12 cellular contexts compared by ENCODE assay signal in genomic region chr11:57312511-57313021, GRCh38. TPM values are rescaled to one million over a fixed set of nuclear protein-coding genes. Genes with fewer than 3 reads are reported as not detected.
A peak's percentile ranks its signal among the peaks of the same experiment; 100 is the strongest.
DNase-seq lines count a peak whose midpoint lies in the region; ATAC-seq and TF ChIP-seq lines count a peak whose summit lies in the region.
"Had no signal": no experiment of that assay in that cellular context is flagged by ENCODE, and none has a peak within 500 bp of the region (broad histone marks: within the 10 kb centered on the region; RNA-seq: fewer than 3 reads in every experiment).

No MANE protein-coding gene starts in this region.

- H3K9ac ChIP-seq in duodenal mucosa (ENCODE audit: low read depth in 1 of 2, low read length in 2 of 2) (peak overlapping the region; percentile 29 to 34), neural progenitor cell (no peak overlapping the region)

- TF ChIP-seq CTCF in heart right ventricle (IDR thresholded peaks at IDR 0.05) (no peak), neural progenitor cell (IDR thresholded peaks at IDR 0.05) (no peak)

- H3K27me3 Mint-ChIP-seq in neural progenitor cell (ENCODE audit: insufficient read depth, low read depth), result peaks cover 5% of the 10 kb centered on the region

- peaks cover 27% of the 10 kb centered on the region for H3K4me1 Mint-ChIP-seq in neural progenitor cell

- H3K4me3 Mint-ChIP-seq in neural progenitor cell, result peak overlapping the region; percentile 68

- intact Hi-C loops in heart right ventricle (cut with DNase I), result no loop called here
- intact Hi-C loops in left ventricle myocardium superior (cut with micrococcal nuclease), result no loop called here

- H3K9me3 ChIP-seq in heart right ventricle, result no peaks in the 10 kb centered on the region
- no peaks in the 10 kb centered on the region for H3K9me3 ChIP-seq in duodenal mucosa (ENCODE audit: control insufficient read depth in 1 of 2, low read length in 2 of 2)
- no peaks in the 10 kb centered on the region for H3K9me3 ChIP-seq in neural progenitor cell (ENCODE audit: low read depth)

- H3K27ac Mint-ChIP-seq in neural progenitor cell, result peak overlapping the region; percentile 61

- H3K27ac ChIP-seq in heart right ventricle, result peak overlapping the region in 8 of 10 donors; percentile 25 to 91 (median 81)
- no peak overlapping the region for H3K27ac ChIP-seq in duodenal mucosa (ENCODE audit: low read depth, low read length)
- H3K27ac ChIP-seq in neural progenitor cell, result no peak overlapping the region

- H3K4me2 ChIP-seq in neural progenitor cell, result no peak overlapping the region

- peaks cover 29% of the 10 kb centered on the region for H3K36me3 Mint-ChIP-seq in neural progenitor cell

- peaks cover 29 to 99% (median 85%) of the 10 kb centered on the region in 9 donors for H3K4me1 ChIP-seq in heart right ventricle
- H3K4me1 ChIP-seq in duodenal mucosa (ENCODE audit: control insufficient read depth in 1 of 2, insufficient read depth in 2 of 2, low read length in 2 of 2), result peaks cover 58 to 74% of the 10 kb centered on the region in 2 donors
- peaks cover 5% of the 10 kb centered on the region for H3K4me1 ChIP-seq in neural progenitor cell

- H2AFZ ChIP-seq in neural progenitor cell (replicated peaks), result no peak overlapping the region

- ATAC-seq in heart right ventricle (no peak), left ventricle myocardium superior (no peak), HG02852 (IDR thresholded peaks at IDR 0.05; ENCODE audit: unreplicated experiment) (no peak)

- H3K36me3 ChIP-seq in heart right ventricle, result peaks cover 0 to 86% (median 21%) of the 10 kb centered on the region in 9 donors
- peaks cover 20 to 47% of the 10 kb centered on the region in 2 donors for H3K36me3 ChIP-seq in duodenal mucosa (ENCODE audit: control insufficient read depth in 1 of 2, insufficient read depth in 2 of 2, low read length in 2 of 2)
- H3K36me3 ChIP-seq in neural progenitor cell, result no peaks in the 10 kb centered on the region

- H3K79me2 ChIP-seq in neural progenitor cell (ENCODE audit: low read depth), result peaks cover 23% of the 10 kb centered on the region

- H3K4me3 ChIP-seq in heart right ventricle (no peak overlapping the region), duodenal mucosa (ENCODE audit: low read depth in 1 of 2, low read length in 2 of 2) (peak overlapping the region in 1 of 2 donors; percentile 22), neural progenitor cell (no peak overlapping the region)

- peaks cover 66% of the 10 kb centered on the region for H4K20me1 ChIP-seq in neural progenitor cell (ENCODE audit: low read depth)

- H3K9me3 Mint-ChIP-seq in neural progenitor cell, result no peaks in the 10 kb centered on the region

- no peak for DNase-seq in heart right ventricle
- DNase-seq in left ventricle myocardium superior, result no peak
- no peak for DNase-seq in neural progenitor cell (ENCODE audit: low spot score)
- no peak for DNase-seq in central memory CD4-positive, alpha-beta T cell
- no peak for DNase-seq in NCI-H524 (lab: John Stamatoyannopoulos, UW)
- DNase-seq in stimulated activated naive CD4-positive, alpha-beta T cell (lab: John Stamatoyannopoulos, UW), result no peak
- DNase-seq: brain microvascular endothelial cell; Karpas-422; stimulated activated CD4-positive, alpha-beta T cell treated with anti-CD3 and anti-CD28 coated beads, Interleukin-2, amount 100 ng/mL, for 24 hours had no signal

- H3K27me3 ChIP-seq in heart right ventricle (no peaks in the 10 kb centered on the region), duodenal mucosa (ENCODE audit: control insufficient read depth in 1 of 2, insufficient read depth in 2 of 2, low read length in 2 of 2) (no peaks in the 10 kb centered on the region), neural progenitor cell (no peaks in the 10 kb centered on the region)
- H3K27me3 ChIP-seq: brain microvascular endothelial cell had no signal

- peaks cover 15% of the 10 kb centered on the region for H3F3A ChIP-seq in neural progenitor cell (ENCODE audit: low read depth)

- WGBS in heart right ventricle, 2 donors, result 89 to 93% methylated on average over 10 of the region's 10 CpGs

RNA-seq across cellular contexts. Expression of gene TNKS1BP1, which starts 12.2 kb away (rescaled TPM):
- total RNA-seq in heart right ventricle (10 to 100 TPM; 19.9 to 53.8 (median 34.3) TPM), left ventricle myocardium superior (44.4 TPM), neural progenitor cell (ENCODE audit: low replicate concordance) (11.7 and 45.1 TPM in 2 replicates)
- polyA plus RNA-seq in heart right ventricle, result 100 to 1,000 TPM in 1 of 2 donors, 10 to 100 TPM in 1; 39.6 to 118 TPM

RNA-seq across cellular contexts. Expression of gene SSRP1, which starts 23.1 kb away (rescaled TPM):
- 10 to 100 TPM; 30.5 to 44.9 (median 35.4) TPM for total RNA-seq in heart right ventricle
- polyA plus RNA-seq in heart right ventricle, result 10 to 100 TPM; 22.6 to 73.2 TPM
- total RNA-seq in left ventricle myocardium superior, result 38.4 TPM
- total RNA-seq in neural progenitor cell (ENCODE audit: low replicate concordance), result 186 and 222 TPM in 2 replicates

RNA-seq across cellular contexts. Expression of gene P2RX3, which starts 25.6 kb away (rescaled TPM):
- total RNA-seq in heart right ventricle, result 1 to 10 TPM in 7 of 10 donors, under 1 TPM in 3; 0.32 to 5.1 (median 1.5) TPM
- under 1 TPM; 0.42 to 0.66 TPM for polyA plus RNA-seq in heart right ventricle
- 4.5 TPM for total RNA-seq in left ventricle myocardium superior
- 1.5 and 2.4 TPM in 2 replicates for total RNA-seq in neural progenitor cell (ENCODE audit: low replicate concordance)
- total RNA-seq: myocyte had no signal

Comparison
In these comparisons a context has a peak if more than half of its experiments do, and no peak if none do; other contexts are left out.
1. H3K27ac ChIP-seq: peak in heart right ventricle (8 of 10); none in duodenal mucosa (single experiment) and neural progenitor cell (single experiment).